ENCODE assay signal across 1 cellular context in genomic region chr9:37382161-37382981, GRCh38.
A peak's percentile ranks its signal among the peaks of the same experiment; 100 is the strongest.
TF ChIP-seq lines count a peak whose summit lies in the region.

No MANE protein-coding gene starts in this region.

TF ChIP-seq in GM12878, 131 proteins besides CTCF, POLR2A, EP300 and RAD21 (continued from another document and continues in another):
- TF ChIP-seq E4F1 (IDR thresholded peaks at IDR 0.05; ENCODE audit: borderline replicate concordance, partially characterized antibody) (no peak), ZNF207 (IDR thresholded peaks at IDR 0.05; ENCODE audit: borderline replicate concordance) (0 out of 2 replicates have a peak, but pooled peaks have one; percentile 35), PAX5 (IDR thresholded peaks at IDR 0.05; ENCODE audit: borderline replicate concordance, low read depth, low read length) (no peak), ATF7 (IDR thresholded peaks at IDR 0.05; ENCODE audit: low read depth) (peak; percentile 58; the same call in 1 of the 2 replicates), PKNOX1 (IDR thresholded peaks at IDR 0.05) (no peak), MAX (IDR thresholded peaks at IDR 0.05; ENCODE audit: low read depth, low read length) (no peak), RELA (IDR thresholded peaks at IDR 0.05; ENCODE audit: borderline replicate concordance, partially characterized antibody) (peak; percentile 4), ZBTB11 (CRISPR knock-in tag; IDR thresholded peaks at IDR 0.05) (no peak), ZNF687 (IDR thresholded peaks at IDR 0.05) (peak; percentile 93), NRF1 (conservative IDR thresholded peaks at IDR 0.05; ENCODE audit: low read depth, low read length) (no peak), POLR2AphosphoS2 (IDR thresholded peaks at IDR 0.05; ENCODE audit: low read depth, low read length) (no peak), HDAC6 (IDR thresholded peaks at IDR 0.05; ENCODE audit: unreplicated experiment) (no peak), IRF4 (IDR thresholded peaks at IDR 0.05; ENCODE audit: low read depth, low read length) (0 out of 2 replicates have a peak, but pooled peaks have one; percentile 54), RBBP5 (conservative IDR thresholded peaks at IDR 0.05) (no peak), BHLHE40 (IDR thresholded peaks at IDR 0.05; ENCODE audit: borderline replicate concordance in 1 of 2, low read depth in 2 of 2, low read length in 1 of 2) (peak; percentile 17 to 26; a peak in 1 of 4 replicates), KDM1A (IDR thresholded peaks at IDR 0.05; ENCODE audit: borderline replicate concordance) (no peak), BCL11A (IDR thresholded peaks at IDR 0.05; ENCODE audit: low read depth, low read length) (peak; percentile 45; the same call in 1 of the 2 replicates), SMAD1 (IDR thresholded peaks at IDR 0.05; ENCODE audit: low read depth, partially characterized antibody) (no peak), EED (IDR thresholded peaks at IDR 0.05; ENCODE audit: low read depth) (peak; percentile 83), TCF7 (IDR thresholded peaks at IDR 0.05; ENCODE audit: borderline replicate concordance) (no peak), CREB1 (IDR thresholded peaks at IDR 0.05; ENCODE audit: low read depth) (no peak), ZNF384 (IDR thresholded peaks at IDR 0.05; ENCODE audit: borderline replicate concordance, low read depth, low read length) (no peak), REST (IDR thresholded peaks at IDR 0.05; ENCODE audit: low read depth, low read length) (no peak), CEBPZ (IDR thresholded peaks at IDR 0.05; ENCODE audit: low read depth, low read length) (no peak), RCOR1 (conservative IDR thresholded peaks at IDR 0.05; ENCODE audit: low read depth, low read length) (no peak), RELB (IDR thresholded peaks at IDR 0.05; ENCODE audit: low read depth) (peak; percentile 81), HDAC2 (IDR thresholded peaks at IDR 0.05) (no peak), USF1 (IDR thresholded peaks at IDR 0.05; ENCODE audit: borderline replicate concordance, extremely low read length, insufficient read depth, low read depth, low read length) (no peak), IKZF2 (IDR thresholded peaks at IDR 0.05) (peak; percentile 88 to 93), CEBPB (IDR thresholded peaks at IDR 0.05; ENCODE audit: borderline replicate concordance in 1 of 2, low read depth in 2 of 2, low read length in 2 of 2) (no peak), MEF2A (IDR thresholded peaks at IDR 0.05; ENCODE audit: insufficient read depth, low read depth, low read length) (peak; percentile 94), TCF12 (IDR thresholded peaks at IDR 0.05; ENCODE audit: low read depth, low read length) (0 out of 2 replicates have a peak, but pooled peaks have one; percentile 54), POLR2AphosphoS5 (IDR thresholded peaks at IDR 0.05; ENCODE audit: low read length) (no peak), SUPT20H (IDR thresholded peaks at IDR 0.05; ENCODE audit: borderline replicate concordance, control insufficient read depth, low read depth, low read length) (no peak)
